Comparison of ENCODE assay signal across 8 cellular contexts in the genomic region with DNA sequence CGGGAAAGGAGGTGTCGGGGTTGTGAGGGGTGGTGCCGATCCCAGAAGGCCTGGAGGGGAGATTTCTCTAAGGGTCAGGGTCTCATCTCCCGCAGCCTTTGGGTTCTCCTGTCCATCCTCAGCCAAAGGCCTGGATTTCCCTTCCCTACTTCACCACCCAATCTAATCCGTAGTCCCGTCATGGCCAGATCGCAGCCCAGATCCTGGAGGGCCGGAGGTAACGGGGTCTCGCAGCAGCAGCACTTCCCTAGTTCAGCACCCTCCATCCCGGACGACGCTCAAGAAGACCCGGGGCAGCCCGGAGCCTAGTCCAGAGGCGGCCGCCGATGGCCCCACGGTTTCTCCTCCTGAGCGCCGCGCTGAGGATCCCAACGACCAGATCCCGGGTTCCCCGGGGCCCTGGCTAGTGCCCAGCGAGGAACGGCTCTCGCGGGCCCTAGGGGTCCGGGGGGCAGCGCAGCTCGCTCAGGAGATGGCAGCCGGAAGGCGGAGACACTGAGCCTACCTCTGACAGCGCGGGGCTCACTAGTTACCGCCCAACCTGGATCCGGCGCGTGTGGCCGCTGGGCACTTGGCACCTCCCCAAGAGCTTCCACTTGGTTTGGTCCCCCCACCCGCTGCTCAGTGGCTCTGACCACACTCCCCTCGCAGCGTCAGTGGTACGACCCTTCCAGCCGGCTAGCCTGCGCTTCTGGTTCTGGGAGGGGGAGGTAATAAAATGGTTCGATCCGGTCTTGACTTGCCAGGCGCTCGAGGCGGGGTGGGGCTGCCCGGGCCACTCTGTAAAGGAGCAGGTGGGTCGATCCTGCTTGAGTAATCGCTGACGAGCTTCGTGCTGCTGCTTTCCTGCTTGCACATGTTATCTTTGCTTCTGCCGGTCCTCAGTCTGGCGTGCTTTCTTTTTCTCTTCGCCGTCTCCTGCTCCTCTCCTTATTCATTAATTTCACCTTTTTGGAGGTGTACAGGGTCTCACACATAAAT. TPM values are rescaled to one million over a fixed set of nuclear protein-coding genes. Genes with fewer than 3 reads are reported as not detected.
DNase-seq lines count a peak whose midpoint lies in the region; ATAC-seq and TF ChIP-seq lines count a peak whose summit lies in the region.

No MANE protein-coding gene starts in this region.

- H3K27me3 Mint-ChIP-seq in dendritic cell treated with granulocyte-macrophage colony-stimulating factor and Interleukin-4, amounts not matched to agents 40 ng/mL and 50 ng/mL, for 4 days, result no peaks in the 10 kb centered on the region

- POLR2A ChIA-PET in HEK293 (lab: Yijun Ruan, JAX), result interaction anchor here (0.9 to 2.2 kb wide), 9 partner anchors 10 to 490 kb away, joined by 3 to 16 read pairs (median 6); a partner anchor contains a TSS

- no peaks in the 10 kb centered on the region for H3K9me3 Mint-ChIP-seq in dendritic cell treated with granulocyte-macrophage colony-stimulating factor and Interleukin-4, amounts not matched to agents 40 ng/mL and 50 ng/mL, for 4 days

- 54% methylated on average over 61 of the region's 61 CpGs for WGBS in liver

- peak; percentile 86 for DNase-seq in DMS 273 (lab: John Stamatoyannopoulos, UW; ENCODE audit: unreplicated experiment)
- DNase-seq in NCI-H2171 (lab: John Stamatoyannopoulos, UW), result peak; percentile 17
- peak; percentile 36 to 53 for DNase-seq in activated CD4-positive, alpha-beta T cell treated with anti-CD3 and anti-CD28 coated beads, Interleukin-2, amount 50 U/mL, for 24 hours (ENCODE audit: low read depth in 1 of 2, low spot score in 1 of 2)
- peak; percentile 22 to 63 (median 51) for DNase-seq in stimulated activated CD4-positive, alpha-beta T cell treated with anti-CD3 and anti-CD28 coated beads, TNF-alpha, amount 100 ng/mL, for 24 hours (ENCODE audit: low read depth in 3 of 3)

- peak overlapping the region; percentile 99 for H3K27ac Mint-ChIP-seq in dendritic cell treated with granulocyte-macrophage colony-stimulating factor and Interleukin-4, amounts not matched to agents 40 ng/mL and 50 ng/mL, for 4 days

- peaks cover 55% of the 10 kb centered on the region for H3K4me1 Mint-ChIP-seq in dendritic cell treated with granulocyte-macrophage colony-stimulating factor and Interleukin-4, amounts not matched to agents 40 ng/mL and 50 ng/mL, for 4 days (ENCODE audit: low read depth)

- intact Hi-C loops in dendritic cell treated with granulocyte-macrophage colony-stimulating factor and Interleukin-4, amounts not matched to agents 40 ng/mL and 50 ng/mL, for 4 days (cut with micrococcal nuclease), result loop anchor here (5.0 kb wide), 1 partner anchor 44 kb away; a partner anchor contains a TSS

- H3K4me3 ChIP-seq in HEK293 (ENCODE audit: low read depth, low read length), result no peak overlapping the region
- H3K4me3 ChIP-seq in liver (ENCODE audit: low read depth in 1 of 3, low read length in 3 of 3), result no peak overlapping the region

- TF ChIP-seq CTCF in HEK293 (tag by site-specific recombination; IDR thresholded peaks at IDR 0.05), result peak; percentile 81
- peak; percentile 10 for TF ChIP-seq CTCF in liver (IDR thresholded peaks at IDR 0.05; ENCODE audit: low read depth, low read length, missing input control)

- H3K4me3 Mint-ChIP-seq in dendritic cell treated with granulocyte-macrophage colony-stimulating factor and Interleukin-4, amounts not matched to agents 40 ng/mL and 50 ng/mL, for 4 days, result peak overlapping the region; percentile 83

- H3K27me3 ChIP-seq in liver (ENCODE audit: control insufficient read depth in 4 of 4, insufficient read depth in 4 of 4, low read length in 3 of 4), result no peaks in the 10 kb centered on the region

- H3K36me3 ChIP-seq in HEK293 (ENCODE audit: control insufficient read depth in 2 of 2, insufficient read depth in 1 of 2, low read length in 2 of 2) (no peaks in the 10 kb centered on the region), liver (ENCODE audit: control insufficient read depth in 4 of 4, insufficient read depth in 3 of 4, low read depth in 1 of 4, low read length in 3 of 4) (no peaks in the 10 kb centered on the region)

- no peak for TF ChIP-seq RAD21 in liver (IDR thresholded peaks at IDR 0.05)

- peak overlapping the region; percentile 77 for H3K27ac ChIP-seq in HEK293 (ENCODE audit: extremely low read depth, low read depth, low read length)
- H3K27ac ChIP-seq in liver (ENCODE audit: low read depth in 1 of 2, low read length in 2 of 2), result peak overlapping the region; percentile 60 to 63

- CTCF ChIA-PET in HEK293 (lab: Yijun Ruan, JAX), result interaction anchor here (0.6 to 2.7 kb wide), 9 partner anchors 10 to 77 kb away, joined by 3 to 16 read pairs (median 5); no protein-coding TSS in a partner anchor

- peaks cover 6% of the 10 kb centered on the region for H3K36me3 Mint-ChIP-seq in dendritic cell treated with granulocyte-macrophage colony-stimulating factor and Interleukin-4, amounts not matched to agents 40 ng/mL and 50 ng/mL, for 4 days (ENCODE audit: low read depth)

- peaks cover 7% of the 10 kb centered on the region for H3K4me1 ChIP-seq in HEK293 (ENCODE audit: control insufficient read depth, insufficient read depth, low read length)
- H3K4me1 ChIP-seq in liver (ENCODE audit: control insufficient read depth in 4 of 4, insufficient read depth in 4 of 4, low read length in 3 of 4), result peaks cover 0 to 4% (median under 1%) of the 10 kb centered on the region in 4 donors

- peak overlapping the region in 1 of 2 donors; percentile 27 for H3K9ac ChIP-seq in liver (ENCODE audit: low read depth in 1 of 2, low read length in 2 of 2)

- H3K9me3 ChIP-seq in HEK293 (ENCODE audit: control insufficient read depth, insufficient read depth, low read depth, low read length) (no peaks in the 10 kb centered on the region), liver (ENCODE audit: control insufficient read depth in 4 of 4, low read length in 3 of 4) (no peaks in the 10 kb centered on the region)

- no peak for ATAC-seq in GM18519 (IDR thresholded peaks at IDR 0.05; ENCODE audit: low FRiP score, unreplicated experiment)

TF ChIP-seq in HEK293, 187 proteins besides CTCF, POLR2A, EP300 and RAD21 (continues in another document):
- peak; percentile 49; the same call in 1 of the 2 replicates for TF ChIP-seq ZNF792 (tag by site-specific recombination; IDR thresholded peaks at IDR 0.05)
- peak; percentile 82 for TF ChIP-seq ZFP69B (tag by site-specific recombination; IDR thresholded peaks at IDR 0.05)
- TF ChIP-seq ZNF121 (tag by site-specific recombination; IDR thresholded peaks at IDR 0.05), result peak; percentile 96
- TF ChIP-seq EGR2 (tag by site-specific recombination; IDR thresholded peaks at IDR 0.05; ENCODE audit: low read depth), result 0 out of 2 replicates have a peak, but pooled peaks have one; percentile 21
- TF ChIP-seq ZFP37 (tag by site-specific recombination; IDR thresholded peaks at IDR 0.05), result peak; percentile 89; the same call in 1 of the 2 replicates
- TF ChIP-seq KLF1 (tag by site-specific recombination; IDR thresholded peaks at IDR 0.05), result peak; percentile 81
- peak; percentile 80 for TF ChIP-seq OSR2 (tag by site-specific recombination; IDR thresholded peaks at IDR 0.05)
- no peak for TF ChIP-seq ZNF16 (tag by site-specific recombination; IDR thresholded peaks at IDR 0.05; ENCODE audit: low read depth)
- TF ChIP-seq ZBTB20 (tag by site-specific recombination; IDR thresholded peaks at IDR 0.05), result peak; percentile 96

TF ChIP-seq in liver, 16 proteins besides CTCF, POLR2A, EP300 and RAD21 (continues in another document):
- TF ChIP-seq, protein P1, sequence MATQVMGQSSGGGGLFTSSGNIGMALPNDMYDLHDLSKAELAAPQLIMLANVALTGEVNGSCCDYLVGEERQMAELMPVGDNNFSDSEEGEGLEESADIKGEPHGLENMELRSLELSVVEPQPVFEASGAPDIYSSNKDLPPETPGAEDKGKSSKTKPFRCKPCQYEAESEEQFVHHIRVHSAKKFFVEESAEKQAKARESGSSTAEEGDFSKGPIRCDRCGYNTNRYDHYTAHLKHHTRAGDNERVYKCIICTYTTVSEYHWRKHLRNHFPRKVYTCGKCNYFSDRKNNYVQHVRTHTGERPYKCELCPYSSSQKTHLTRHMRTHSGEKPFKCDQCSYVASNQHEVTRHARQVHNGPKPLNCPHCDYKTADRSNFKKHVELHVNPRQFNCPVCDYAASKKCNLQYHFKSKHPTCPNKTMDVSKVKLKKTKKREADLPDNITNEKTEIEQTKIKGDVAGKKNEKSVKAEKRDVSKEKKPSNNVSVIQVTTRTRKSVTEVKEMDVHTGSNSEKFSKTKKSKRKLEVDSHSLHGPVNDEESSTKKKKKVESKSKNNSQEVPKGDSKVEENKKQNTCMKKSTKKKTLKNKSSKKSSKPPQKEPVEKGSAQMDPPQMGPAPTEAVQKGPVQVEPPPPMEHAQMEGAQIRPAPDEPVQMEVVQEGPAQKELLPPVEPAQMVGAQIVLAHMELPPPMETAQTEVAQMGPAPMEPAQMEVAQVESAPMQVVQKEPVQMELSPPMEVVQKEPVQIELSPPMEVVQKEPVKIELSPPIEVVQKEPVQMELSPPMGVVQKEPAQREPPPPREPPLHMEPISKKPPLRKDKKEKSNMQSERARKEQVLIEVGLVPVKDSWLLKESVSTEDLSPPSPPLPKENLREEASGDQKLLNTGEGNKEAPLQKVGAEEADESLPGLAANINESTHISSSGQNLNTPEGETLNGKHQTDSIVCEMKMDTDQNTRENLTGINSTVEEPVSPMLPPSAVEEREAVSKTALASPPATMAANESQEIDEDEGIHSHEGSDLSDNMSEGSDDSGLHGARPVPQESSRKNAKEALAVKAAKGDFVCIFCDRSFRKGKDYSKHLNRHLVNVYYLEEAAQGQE (IDR thresholded peaks at IDR 0.05), result peak; percentile 91
- TF ChIP-seq, protein P2, sequence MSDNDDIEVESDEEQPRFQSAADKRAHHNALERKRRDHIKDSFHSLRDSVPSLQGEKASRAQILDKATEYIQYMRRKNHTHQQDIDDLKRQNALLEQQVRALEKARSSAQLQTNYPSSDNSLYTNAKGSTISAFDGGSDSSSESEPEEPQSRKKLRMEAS (IDR thresholded peaks at IDR 0.05), result peak; percentile 22
- peak; percentile 32 for TF ChIP-seq SP1 (IDR thresholded peaks at IDR 0.05)

RNA-seq across cellular contexts. Expression of a gene that starts 3.6 kb away (rescaled TPM):
- total RNA-seq in liver, result 1 to 10 TPM; 2.9 to 6.9 TPM
- polyA plus RNA-seq in liver, result 10 to 100 TPM in 1 of 2 donors, 1 to 10 TPM in 1; 8.8 to 10.8 TPM

RNA-seq across cellular contexts. Expression of a gene that starts 5.5 kb away (rescaled TPM):
- 1 to 10 TPM; 2.4 to 6.7 TPM for total RNA-seq in liver
- 10 to 100 TPM; 22.6 to 24.5 TPM for polyA plus RNA-seq in liver

RNA-seq across cellular contexts. Expression of a gene that starts 20.0 kb away (rescaled TPM):
- total RNA-seq in liver, result 1 to 10 TPM; 2.5 to 6.5 TPM
- 1 to 10 TPM; 2.1 to 3.3 TPM for polyA plus RNA-seq in liver

RNA-seq across cellular contexts. Expression of a gene that starts 33.8 kb away (rescaled TPM):
- total RNA-seq in liver, result under 1 TPM; 0.61 to 0.67 TPM
- under 1 TPM; 0.30 to 0.33 TPM for polyA plus RNA-seq in liver

RNA-seq across cellular contexts. Expression of a gene that starts 42.7 kb away (rescaled TPM):
- total RNA-seq in liver, result 10 to 100 TPM in 1 of 2 donors, 1 to 10 TPM in 1; 9.5 to 13.8 TPM
- 10 to 100 TPM in 1 of 2 donors, 1 to 10 TPM in 1; 7.7 to 12.0 TPM for polyA plus RNA-seq in liver

Comparison
In these comparisons a context has a peak if more than half of its experiments do, and no peak if none do; other contexts are left out.
1. DNase-seq: peak in every context shown above with its lines; median percentile 86 in DMS 273; 51 in stimulated activated CD4-positive, alpha-beta T cell treated with anti-CD3 and anti-CD28 coated beads, TNF-alpha, amount 100 ng/mL, for 24 hours; 44 in activated CD4-positive, alpha-beta T cell treated with anti-CD3 and anti-CD28 coated beads, Interleukin-2, amount 50 U/mL, for 24 hours; 17 in NCI-H2171.